Comparison of ENCODE assay signal across 10 cellular contexts in the genomic region with DNA sequence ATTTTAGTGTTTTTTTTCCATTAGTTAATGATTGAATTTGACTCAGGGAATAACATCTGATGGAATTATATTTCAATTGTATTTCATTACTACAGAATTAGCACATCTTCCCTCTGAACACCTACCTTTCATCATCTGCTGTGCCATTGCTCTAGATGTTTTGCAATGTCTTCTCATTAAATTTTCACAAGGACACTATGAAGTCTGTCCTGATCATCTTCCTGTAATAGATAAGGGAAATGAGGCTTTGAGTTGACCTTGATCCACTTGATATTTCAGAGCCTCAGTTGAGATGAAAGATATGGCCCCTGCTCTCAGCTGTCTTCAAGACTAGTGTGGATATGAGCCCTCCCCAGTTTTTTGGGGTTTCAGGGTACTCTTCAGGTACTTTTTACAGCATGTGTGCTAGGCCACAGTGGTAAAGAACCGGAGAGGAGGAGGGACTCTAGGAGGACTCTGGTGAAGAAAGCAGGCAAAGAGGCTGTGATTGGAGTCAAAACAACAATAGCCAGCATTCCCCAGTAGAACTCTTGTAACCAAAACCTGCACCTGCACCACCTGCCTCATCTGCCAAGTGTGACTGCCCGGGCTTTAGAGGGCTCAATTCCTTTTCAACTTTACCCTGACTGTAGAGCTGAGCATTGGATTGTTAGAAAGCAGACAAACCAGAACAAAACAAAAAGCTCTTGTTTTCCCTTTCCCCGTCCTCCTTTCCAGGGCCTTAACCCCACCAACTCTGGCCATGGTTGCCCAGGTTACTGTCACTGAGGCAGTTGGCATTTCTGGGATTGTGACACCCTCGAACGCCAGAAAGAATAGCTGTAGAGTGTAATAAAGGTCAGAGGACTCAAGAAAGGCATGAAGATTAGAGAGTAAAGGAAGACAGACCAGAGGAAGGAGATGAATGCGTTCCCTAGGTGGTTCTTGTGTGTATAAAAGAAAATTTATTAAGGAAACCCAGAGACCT. TPM values are rescaled to one million over a fixed set of nuclear protein-coding genes. Genes with fewer than 3 reads are reported as not detected.
DNase-seq lines count a peak whose midpoint lies in the region; ATAC-seq, FAIRE-seq and TF ChIP-seq lines count a peak whose summit lies in the region.
"Had no signal": no experiment of that assay in that cellular context is flagged by ENCODE, and none has a peak within 500 bp of the region (broad histone marks: within the 10 kb centered on the region; RNA-seq: fewer than 3 reads in every experiment).

No MANE protein-coding gene starts in this region.

- WGBS in right cardiac atrium, result 60% methylated on average over 6 of the region's 6 CpGs
- 39 to 53% (median 42%) methylated on average over 6 of the region's 6 CpGs for WGBS in psoas muscle, 3 donors
- WGBS in suprapubic skin, result 70% methylated on average over 6 of the region's 6 CpGs

- POLR2A ChIA-PET in activated CD4-positive, alpha-beta memory T cell treated with anti-CD3 and anti-CD28 coated beads for 36 hours (lab: Charles Lee), result no interaction called here
- POLR2A ChIA-PET in activated CD4-positive, alpha-beta memory T cell treated with anti-CD3 and anti-CD28 coated beads, Interleukin-2, amount 10 ng/mL, durations not matched to agents 7 days and 5 days (lab: Charles Lee), result interaction anchor here (1.3 kb wide), 1 partner anchor 56 kb away, joined by 5 read pairs; the partner anchor contains the start of gene ERAP1

- no peaks in the 10 kb centered on the region for H3K27me3 Mint-ChIP-seq in activated CD4-positive, alpha-beta memory T cell treated with anti-CD3 and anti-CD28 coated beads for 36 hours
- no peaks in the 10 kb centered on the region for H3K27me3 Mint-ChIP-seq in activated CD4-positive, alpha-beta memory T cell treated with anti-CD3 and anti-CD28 coated beads, Interleukin-2, amount 10 ng/mL, durations not matched to agents 7 days and 5 days

- no peaks in the 10 kb centered on the region for H3K4me1 ChIP-seq in right cardiac atrium (ENCODE audit: control insufficient read depth, insufficient read depth, low read length)
- peaks cover 4% of the 10 kb centered on the region for H3K4me1 ChIP-seq in psoas muscle
- H3K4me1 ChIP-seq in suprapubic skin, result no peaks in the 10 kb centered on the region
- H3K4me1 ChIP-seq: uterus had no signal

- CTCF ChIA-PET in activated CD4-positive, alpha-beta memory T cell treated with anti-CD3 and anti-CD28 coated beads for 36 hours (lab: Charles Lee), result interaction anchor here (0.5 to 3.8 kb wide), 42 partner anchors 9 to 480 kb away, joined by 3 to 50 read pairs (median 4); partner anchors contain the start of genes ERAP1 and LIX1
- CTCF ChIA-PET in activated CD4-positive, alpha-beta memory T cell treated with anti-CD3 and anti-CD28 coated beads, Interleukin-2, amount 10 ng/mL, durations not matched to agents 7 days and 5 days (lab: Charles Lee), result interaction anchor here (0.6 to 2.7 kb wide), 28 partner anchors 9 to 413 kb away, joined by 3 to 32 read pairs (median 6); partner anchors contain the start of gene LIX1

- no peak for TF ChIP-seq EP300 in suprapubic skin (IDR thresholded peaks at IDR 0.05)

- peaks cover 18% of the 10 kb centered on the region for H3K4me1 Mint-ChIP-seq in activated CD4-positive, alpha-beta memory T cell treated with anti-CD3 and anti-CD28 coated beads for 36 hours (ENCODE audit: low read depth)
- H3K4me1 Mint-ChIP-seq in activated CD4-positive, alpha-beta memory T cell treated with anti-CD3 and anti-CD28 coated beads, Interleukin-2, amount 10 ng/mL, durations not matched to agents 7 days and 5 days, result no peaks in the 10 kb centered on the region
- H3K4me1 Mint-ChIP-seq: GM23338 had no signal

- no peak for DNase-seq in activated CD4-positive, alpha-beta memory T cell treated with anti-CD3 and anti-CD28 coated beads for 36 hours
- no peak for DNase-seq in activated CD4-positive, alpha-beta memory T cell treated with anti-CD3 and anti-CD28 coated beads, Interleukin-2, amount 10 ng/mL, durations not matched to agents 7 days and 5 days
- no peak for DNase-seq in right cardiac atrium
- no peak for DNase-seq in psoas muscle
- DNase-seq in HK-2 (ENCODE audit: unreplicated experiment), result no peak
- DNase-seq in urothelium cell line (ENCODE audit: low spot score), result no peak
- DNase-seq in suprapubic skin (ENCODE audit: low spot score in 2 of 2), result no peak

- H3K27ac ChIP-seq in VCaP (peak overlapping the region; percentile 39), right cardiac atrium (ENCODE audit: low read length) (peak overlapping the region; percentile 77), psoas muscle (peak overlapping the region; percentile 41), suprapubic skin (no peak overlapping the region)
- H3K27ac ChIP-seq: uterus had no signal

- intact Hi-C loops in activated CD4-positive, alpha-beta memory T cell treated with anti-CD3 and anti-CD28 coated beads for 36 hours (cut with micrococcal nuclease), result loop anchor here (1.0 to 10.0 kb wide), 6 partner anchors 72 to 411 kb away; partner anchors contain the start of gene LNPEP
- intact Hi-C loops in right cardiac atrium (cut with DNase I), result loop anchor here in 2 of 4 donors (5.0 kb wide), 1 partner anchor 411 kb away; no protein-coding TSS in a partner anchor
- intact Hi-C loops in psoas muscle (cut with DNase I), result loop anchor here in 1 of 2 donors (5.0 to 10.0 kb wide), 3 partner anchors 121 to 411 kb away; no protein-coding TSS in a partner anchor

- H3K27ac Mint-ChIP-seq in activated CD4-positive, alpha-beta memory T cell treated with anti-CD3 and anti-CD28 coated beads for 36 hours, result peak overlapping the region; percentile 8
- H3K27ac Mint-ChIP-seq in activated CD4-positive, alpha-beta memory T cell treated with anti-CD3 and anti-CD28 coated beads, Interleukin-2, amount 10 ng/mL, durations not matched to agents 7 days and 5 days, result no peak overlapping the region
- H3K27ac Mint-ChIP-seq: GM23338 had no signal

- H3K9me3 Mint-ChIP-seq in activated CD4-positive, alpha-beta memory T cell treated with anti-CD3 and anti-CD28 coated beads for 36 hours, result no peaks in the 10 kb centered on the region
- no peaks in the 10 kb centered on the region for H3K9me3 Mint-ChIP-seq in activated CD4-positive, alpha-beta memory T cell treated with anti-CD3 and anti-CD28 coated beads, Interleukin-2, amount 10 ng/mL, durations not matched to agents 7 days and 5 days
- H3K9me3 Mint-ChIP-seq: GM23338 had no signal

- H3K9me3 ChIP-seq in right cardiac atrium (ENCODE audit: control insufficient read depth, low read length) (no peaks in the 10 kb centered on the region), psoas muscle (no peaks in the 10 kb centered on the region), suprapubic skin (no peaks in the 10 kb centered on the region)
- H3K9me3 ChIP-seq: uterus had no signal

- no peak for FAIRE-seq in urothelium cell line (lab: Jason Lieb, UNC)

- ATAC-seq in right cardiac atrium (peak; percentile 8 to 11), psoas muscle (peak in 3 of 4 donors; percentile 34 to 60 (median 60))
- ATAC-seq: GM23338 had no signal

- H3K4me3 Mint-ChIP-seq in activated CD4-positive, alpha-beta memory T cell treated with anti-CD3 and anti-CD28 coated beads for 36 hours, result no peak overlapping the region
- no peak overlapping the region for H3K4me3 Mint-ChIP-seq in activated CD4-positive, alpha-beta memory T cell treated with anti-CD3 and anti-CD28 coated beads, Interleukin-2, amount 10 ng/mL, durations not matched to agents 7 days and 5 days
- H3K4me3 Mint-ChIP-seq: GM23338 had no signal

- no peaks in the 10 kb centered on the region for H3K27me3 ChIP-seq in right cardiac atrium (ENCODE audit: control insufficient read depth, insufficient read depth)
- no peaks in the 10 kb centered on the region for H3K27me3 ChIP-seq in psoas muscle (ENCODE audit: insufficient read depth in 3 of 3, low read length in 2 of 3)
- H3K27me3 ChIP-seq in suprapubic skin, result no peaks in the 10 kb centered on the region
- H3K27me3 ChIP-seq: uterus had no signal

- no peak overlapping the region for H3K4me3 ChIP-seq in right cardiac atrium (ENCODE audit: low read length)
- no peak overlapping the region for H3K4me3 ChIP-seq in psoas muscle
- H3K4me3 ChIP-seq in suprapubic skin, result no peak overlapping the region
- H3K4me3 ChIP-seq: GM23338, uterus had no signal

- TF ChIP-seq CTCF in VCaP (conservative IDR thresholded peaks at IDR 0.05) (no peak), psoas muscle (IDR thresholded peaks at IDR 0.05) (no peak), suprapubic skin (IDR thresholded peaks at IDR 0.05) (no peak)

- TF ChIP-seq POLR2A in suprapubic skin (IDR thresholded peaks at IDR 0.05), result no peak

- peaks cover 13 to 97% of the 10 kb centered on the region in 2 donors for H3K36me3 ChIP-seq in psoas muscle (ENCODE audit: insufficient read depth in 1 of 2, low read depth in 1 of 2)
- H3K36me3 ChIP-seq in suprapubic skin, result peaks cover 89% of the 10 kb centered on the region
- H3K36me3 ChIP-seq: uterus had no signal

- peaks cover 31% of the 10 kb centered on the region for H3K36me3 Mint-ChIP-seq in activated CD4-positive, alpha-beta memory T cell treated with anti-CD3 and anti-CD28 coated beads for 36 hours
- H3K36me3 Mint-ChIP-seq in activated CD4-positive, alpha-beta memory T cell treated with anti-CD3 and anti-CD28 coated beads, Interleukin-2, amount 10 ng/mL, durations not matched to agents 7 days and 5 days (ENCODE audit: low read depth), result peaks cover 58% of the 10 kb centered on the region

RNA-seq across cellular contexts. Expression of gene ERAP1, which starts 56.3 kb away (rescaled TPM):
- total RNA-seq in activated CD4-positive, alpha-beta memory T cell treated with anti-CD3 and anti-CD28 coated beads for 36 hours, result 100 to 1,000 TPM in 1 of 2 experiments, 10 to 100 TPM in 1; 90.7 to 105 TPM
- total RNA-seq in activated CD4-positive, alpha-beta memory T cell treated with anti-CD3 and anti-CD28 coated beads, Interleukin-2, amount 10 ng/mL, durations not matched to agents 7 days and 5 days, result 100 to 1,000 TPM; 140 TPM
- total RNA-seq in right cardiac atrium (10 to 100 TPM; 36.3 to 50.0 (median 40.9) TPM), psoas muscle (10 to 100 TPM; 28.8 to 54.9 (median 30.7) TPM), suprapubic skin (10 to 100 TPM; 49.2 to 71.3 (median 66.4) TPM)
- polyA plus RNA-seq in right cardiac atrium (7.7 TPM), psoas muscle (10 to 100 TPM in 2 of 3 donors, 1 to 10 TPM in 1; 7.4 to 20.5 (median 10.5) TPM)
